14 cellular contexts compared by ENCODE assay signal in genomic region chr12:26198742-26199141, GRCh38. TPM values are rescaled to one million over a fixed set of nuclear protein-coding genes. Genes with fewer than 3 reads are reported as not detected.
DNase-seq lines count a peak whose midpoint lies in the region; ATAC-seq, FAIRE-seq and TF ChIP-seq lines count a peak whose summit lies in the region.
"Had no signal": no experiment of that assay in that cellular context is flagged by ENCODE, and none has a peak within 500 bp of the region (broad histone marks: within the 10 kb centered on the region; RNA-seq: fewer than 3 reads in every experiment).

No MANE protein-coding gene starts in this region.

- H3K4me1 Mint-ChIP-seq in HFFc6 (ENCODE audit: low read depth) (peaks cover 41% of the 10 kb centered on the region), astrocyte (ENCODE audit: low read depth, unreplicated experiment) (peaks cover 8% of the 10 kb centered on the region)
- H3K4me1 Mint-ChIP-seq in activated naive CD4-positive, alpha-beta T cell treated with anti-CD3 and anti-CD28 coated beads, Interleukin-2, amount 10 ng/mL, durations not matched to agents 7 days and 5 days: peaks cover 6% of the 10 kb centered on the region

- TF ChIP-seq CTCF in HFFc6 (IDR thresholded peaks at IDR 0.05) (no peak), astrocyte (IDR thresholded peaks at IDR 0.05; ENCODE audit: insufficient read depth, low read depth, low read length) (no peak)

- H3K4me3 ChIP-seq in astrocyte (ENCODE audit: insufficient read depth, low read depth, low read length): no peak overlapping the region
- H3K4me3 ChIP-seq in H7 (ENCODE audit: insufficient read depth, low read depth, low read length): no peak overlapping the region
- H3K4me3 ChIP-seq: cardiac muscle cell, transverse colon had no signal

- no peaks in the 10 kb centered on the region for H3K36me3 Mint-ChIP-seq in HFFc6 (ENCODE audit: low read depth)
- no peaks in the 10 kb centered on the region for H3K36me3 Mint-ChIP-seq in astrocyte (ENCODE audit: low read depth, unreplicated experiment)
- no peaks in the 10 kb centered on the region for H3K36me3 Mint-ChIP-seq in activated naive CD4-positive, alpha-beta T cell treated with anti-CD3 and anti-CD28 coated beads, Interleukin-2, amount 10 ng/mL, durations not matched to agents 7 days and 5 days

- intact Hi-C loops in left cardiac atrium (cut with DNase I): loop anchor here in 1 of 2 donors (5.0 kb wide), 1 partner anchor 71 kb away; the partner anchor contains the start of gene BHLHE41

- H3K4me1 ChIP-seq in astrocyte (ENCODE audit: insufficient read depth, low read length): peaks cover 39% of the 10 kb centered on the region

- peak overlapping the region; percentile 23 for H3K27ac ChIP-seq in astrocyte (ENCODE audit: low read depth, low read length)
- H3K27ac ChIP-seq: cardiac muscle cell had no signal

- H3K27me3 ChIP-seq in astrocyte (ENCODE audit: insufficient read depth, low read length) (no peaks in the 10 kb centered on the region), H7 (ENCODE audit: control insufficient read depth, insufficient read depth, low read length) (peaks cover 30% of the 10 kb centered on the region)
- H3K27me3 ChIP-seq: transverse colon had no signal

- no peaks in the 10 kb centered on the region for H3K9me3 ChIP-seq in astrocyte (ENCODE audit: insufficient read depth, low read depth, low read length)
- H3K9me3 ChIP-seq: transverse colon had no signal

- H3K9me3 Mint-ChIP-seq in HFFc6: no peaks in the 10 kb centered on the region
- no peaks in the 10 kb centered on the region for H3K9me3 Mint-ChIP-seq in astrocyte (ENCODE audit: unreplicated experiment)
- H3K9me3 Mint-ChIP-seq in activated naive CD4-positive, alpha-beta T cell treated with anti-CD3 and anti-CD28 coated beads, Interleukin-2, amount 10 ng/mL, durations not matched to agents 7 days and 5 days: no peaks in the 10 kb centered on the region
- H3K9me3 Mint-ChIP-seq: activated T-cell treated with anti-CD3 and anti-CD28 coated beads, Interleukin-2, amount 50 U/mL, for 4 hours had no signal

- peak overlapping the region; percentile 96 for H3K4me2 ChIP-seq in astrocyte (ENCODE audit: low read length)

- CTCF ChIA-PET in activated naive CD4-positive, alpha-beta T cell treated with anti-CD3 and anti-CD28 coated beads, Interleukin-2, amount 10 ng/mL, durations not matched to agents 7 days and 5 days (lab: Charles Lee): no interaction called here

- H3K79me2 ChIP-seq in astrocyte (ENCODE audit: insufficient read depth, low read length): peaks cover 10% of the 10 kb centered on the region

- DNase-seq in HFFc6 (peak; percentile 41), astrocyte (ENCODE audit: low read depth) (peak; percentile 80), left cardiac atrium (peak; percentile 70), stromal cell of bone marrow (ENCODE audit: low read depth) (peak; percentile 69), H7 (no peak), dermis blood vessel endothelial cell (no peak)
- DNase-seq in activated naive CD4-positive, alpha-beta T cell treated with anti-CD3 and anti-CD28 coated beads, Interleukin-2, amount 10 ng/mL, durations not matched to agents 7 days and 5 days: no peak
- DNase-seq: activated T-cell treated with anti-CD3 and anti-CD28 coated beads, Interleukin-2, amount 50 U/mL, for 4 hours; mesendoderm; NCI-H510A treated with DMSO at 0.1 percent for 48 hours; SHP77 treated with DMSO at 0.1 percent for 48 hours; transverse colon had no signal

- H3K4me3 Mint-ChIP-seq in HFFc6: no peak overlapping the region
- H3K4me3 Mint-ChIP-seq in astrocyte (ENCODE audit: unreplicated experiment): no peak overlapping the region
- no peak overlapping the region for H3K4me3 Mint-ChIP-seq in activated naive CD4-positive, alpha-beta T cell treated with anti-CD3 and anti-CD28 coated beads, Interleukin-2, amount 10 ng/mL, durations not matched to agents 7 days and 5 days
- H3K4me3 Mint-ChIP-seq: activated T-cell treated with anti-CD3 and anti-CD28 coated beads, Interleukin-2, amount 50 U/mL, for 4 hours had no signal

- no peaks in the 10 kb centered on the region for H4K20me1 ChIP-seq in astrocyte (ENCODE audit: insufficient read depth, low read length)

- H2AFZ ChIP-seq in astrocyte (ENCODE audit: low read depth, low read length): peak overlapping the region; percentile 37

- no peaks in the 10 kb centered on the region for H3K27me3 Mint-ChIP-seq in HFFc6 (ENCODE audit: insufficient read depth)
- H3K27me3 Mint-ChIP-seq in astrocyte (ENCODE audit: low read depth, unreplicated experiment): peaks cover 3% of the 10 kb centered on the region
- peaks cover 42% of the 10 kb centered on the region for H3K27me3 Mint-ChIP-seq in activated naive CD4-positive, alpha-beta T cell treated with anti-CD3 and anti-CD28 coated beads, Interleukin-2, amount 10 ng/mL, durations not matched to agents 7 days and 5 days

- H3K9ac ChIP-seq in astrocyte (ENCODE audit: low read length): peak overlapping the region; percentile 24

- no peaks in the 10 kb centered on the region for H3K36me3 ChIP-seq in astrocyte (ENCODE audit: insufficient read depth, low read length)
- no peaks in the 10 kb centered on the region for H3K36me3 ChIP-seq in H7 (replicated peaks; ENCODE audit: control insufficient read depth, insufficient read depth, low read length)
- H3K36me3 ChIP-seq: cardiac muscle cell, transverse colon had no signal

- H3K27ac Mint-ChIP-seq in HFFc6: peak overlapping the region; percentile 58
- H3K27ac Mint-ChIP-seq in astrocyte (ENCODE audit: unreplicated experiment): no peak overlapping the region
- H3K27ac Mint-ChIP-seq in activated naive CD4-positive, alpha-beta T cell treated with anti-CD3 and anti-CD28 coated beads, Interleukin-2, amount 10 ng/mL, durations not matched to agents 7 days and 5 days: no peak overlapping the region

- FAIRE-seq in astrocyte (lab: Jason Lieb, UNC): peak; percentile 37

- ATAC-seq in left cardiac atrium: peak in 1 of 2 donors; percentile 78
- no peak for ATAC-seq in HG03108 (IDR thresholded peaks at IDR 0.05; ENCODE audit: unreplicated experiment)
- ATAC-seq: activated T-cell treated with anti-CD3 and anti-CD28 coated beads, Interleukin-2, amount 50 U/mL, for 4 hours had no signal

RNA-seq across cellular contexts. Expression of gene SSPN, which starts 3.4 kb away (rescaled TPM):
- 10 to 100 TPM; 10.6 to 17.5 (median 15.4) TPM for total RNA-seq in HFFc6 (2021; fragmentation: NEBNext Ultra II Directional; extraction: Animal tissue kit (Norgen Biotek cat#: 25700))
- 6.3 and 11.2 TPM in 2 replicates for total RNA-seq in astrocyte
- total RNA-seq in left cardiac atrium: 100 to 1,000 TPM; 103 to 114 TPM
- 0.31 and 1.1 TPM in 2 replicates for total RNA-seq in H7 (2014; rRNA removed; shearing (Covaris generic))
- 0.34 and 0.47 TPM in 2 replicates for total RNA-seq in dermis blood vessel endothelial cell
- total RNA-seq: activated T-cell treated with anti-CD3 and anti-CD28 coated beads, Interleukin-2, amount 50 U/mL, for 4 hours had no signal

Comparison
In these comparisons a context has a peak if more than half of its experiments do, and no peak if none do; other contexts are left out.
1. DNase-seq: peak in HFFc6 (single experiment), astrocyte (single experiment), left cardiac atrium (single experiment) and stromal cell of bone marrow (single experiment); none in H7 (single experiment), activated naive CD4-positive, alpha-beta T cell treated with anti-CD3 and anti-CD28 coated beads, Interleukin-2, amount 10 ng/mL, durations not matched to agents 7 days and 5 days (single experiment) and dermis blood vessel endothelial cell (single experiment).